In genomic region chr16:29891525-29892457, GRCh38 we compare ENCODE assay signal across 2 cellular contexts.
TF ChIP-seq lines count a peak whose summit lies in the region.

No MANE protein-coding gene starts in this region.

TF ChIP-seq in A549, 52 proteins besides CTCF, POLR2A, EP300 and RAD21:
- no peak for TF ChIP-seq USF2 (IDR thresholded peaks at IDR 0.05)
- TF ChIP-seq POLR2AphosphoS2 (conservative IDR thresholded peaks at IDR 0.05; ENCODE audit: low read length) = no peak
- TF ChIP-seq PBX3 (IDR thresholded peaks at IDR 0.05) = no peak
- no peak for TF ChIP-seq JUN (IDR thresholded peaks at IDR 0.05)
- no peak for TF ChIP-seq ESRRA (IDR thresholded peaks at IDR 0.05; ENCODE audit: borderline replicate concordance, low read length)
- no peak for TF ChIP-seq HEYL (CRISPR knock-in tag; IDR thresholded peaks at IDR 0.05)
- TF ChIP-seq BHLHE40 (IDR thresholded peaks at IDR 0.05; ENCODE audit: low read depth, low read length) = no peak
- TF ChIP-seq ZFP36 (IDR thresholded peaks at IDR 0.05; ENCODE audit: borderline replicate concordance, partially characterized antibody) = no peak
- TF ChIP-seq BCL3 (IDR thresholded peaks at IDR 0.05) = no peak
- no peak for TF ChIP-seq REST (IDR thresholded peaks at IDR 0.05)
- no peak for TF ChIP-seq FOXS1 (CRISPR knock-in tag; IDR thresholded peaks at IDR 0.05)
- no peak for TF ChIP-seq ZNF302 (CRISPR knock-in tag; IDR thresholded peaks at IDR 0.05)
- TF ChIP-seq HDAC2 (IDR thresholded peaks at IDR 0.05) = no peak
- TF ChIP-seq SMC3 (IDR thresholded peaks at IDR 0.05) = no peak
- no peak for TF ChIP-seq TFCP2L1 (CRISPR knock-in tag; IDR thresholded peaks at IDR 0.05)
- TF ChIP-seq NFE2L2 (conservative IDR thresholded peaks at IDR 0.05; ENCODE audit: low read length) = no peak
TF ChIP-seq in A549: peak in this region for 0.

TF ChIP-seq in HepG2, 621 proteins besides CTCF, POLR2A, EP300 and RAD21 (continues in another document):
- peak; percentile 8; the same call in 1 of the 2 replicates for TF ChIP-seq NFYB (CRISPR knock-in tag; IDR thresholded peaks at IDR 0.05)
- no peak for TF ChIP-seq KLF15 (CRISPR knock-in tag; IDR thresholded peaks at IDR 0.05; ENCODE audit: borderline replicate concordance)
- TF ChIP-seq HNRNPH1 (optimal IDR thresholded peaks at IDR 0.05; ENCODE audit: low read depth, low read length) = no peak
- no peak for TF ChIP-seq ZHX2 (IDR thresholded peaks at IDR 0.05; ENCODE audit: low read depth)
- TF ChIP-seq ZHX2 (CRISPR knock-in tag; IDR thresholded peaks at IDR 0.05; ENCODE audit: borderline replicate concordance) = no peak
- no peak for TF ChIP-seq SMARCE1 (IDR thresholded peaks at IDR 0.05; ENCODE audit: borderline replicate concordance)
- no peak for TF ChIP-seq THYN1 (CRISPR knock-in tag; IDR thresholded peaks at IDR 0.05; ENCODE audit: borderline replicate concordance, low read depth)
- no peak for TF ChIP-seq ZBTB40 (IDR thresholded peaks at IDR 0.05)
- no peak for TF ChIP-seq ZBTB40 (CRISPR knock-in tag; IDR thresholded peaks at IDR 0.05)
- TF ChIP-seq ZFP90 (CRISPR knock-in tag; IDR thresholded peaks at IDR 0.05; ENCODE audit: borderline replicate concordance) = peak; percentile 74; the same call in 1 of the 2 replicates
- no peak for TF ChIP-seq CBX5 (CRISPR knock-in tag; IDR thresholded peaks at IDR 0.05; ENCODE audit: borderline replicate concordance)
- no peak for TF ChIP-seq DBP (CRISPR knock-in tag; IDR thresholded peaks at IDR 0.05; ENCODE audit: not compliant biosample characterization)
- no peak for TF ChIP-seq CENPX (CRISPR knock-in tag; IDR thresholded peaks at IDR 0.05)
- no peak for TF ChIP-seq ATF7 (IDR thresholded peaks at IDR 0.05)
- TF ChIP-seq ATF7 (CRISPR knock-in tag; IDR thresholded peaks at IDR 0.05) = no peak; the same call in 1 of the 2 replicates
- TF ChIP-seq ZBTB7A (CRISPR knock-in tag; IDR thresholded peaks at IDR 0.05) = no peak
- no peak for TF ChIP-seq ZNF614 (CRISPR knock-in tag; IDR thresholded peaks at IDR 0.05; ENCODE audit: borderline replicate concordance)
- TF ChIP-seq NPAS2 (CRISPR knock-in tag; IDR thresholded peaks at IDR 0.05; ENCODE audit: borderline replicate concordance) = no peak
- 0 out of 2 replicates have a peak, but pooled peaks have one; percentile 43 for TF ChIP-seq ZNF264 (CRISPR knock-in tag; IDR thresholded peaks at IDR 0.05)
- TF ChIP-seq GZF1 (CRISPR knock-in tag; IDR thresholded peaks at IDR 0.05) = no peak
- TF ChIP-seq NCOA1 (CRISPR knock-in tag; IDR thresholded peaks at IDR 0.05) = no peak
- 0 out of 2 replicates have a peak, but pooled peaks have one; percentile 55 for TF ChIP-seq ZSCAN20 (CRISPR knock-in tag; IDR thresholded peaks at IDR 0.05; ENCODE audit: borderline replicate concordance)
- TF ChIP-seq AGO1 (IDR thresholded peaks at IDR 0.05; ENCODE audit: low read depth, low read length, poor library complexity, severe bottlenecking) = no peak
- no peak for TF ChIP-seq BATF2 (CRISPR knock-in tag; IDR thresholded peaks at IDR 0.05)
- no peak for TF ChIP-seq ZNF646 (CRISPR knock-in tag; IDR thresholded peaks at IDR 0.05)
